35 cellular contexts compared by ENCODE assay signal in the genomic region with DNA sequence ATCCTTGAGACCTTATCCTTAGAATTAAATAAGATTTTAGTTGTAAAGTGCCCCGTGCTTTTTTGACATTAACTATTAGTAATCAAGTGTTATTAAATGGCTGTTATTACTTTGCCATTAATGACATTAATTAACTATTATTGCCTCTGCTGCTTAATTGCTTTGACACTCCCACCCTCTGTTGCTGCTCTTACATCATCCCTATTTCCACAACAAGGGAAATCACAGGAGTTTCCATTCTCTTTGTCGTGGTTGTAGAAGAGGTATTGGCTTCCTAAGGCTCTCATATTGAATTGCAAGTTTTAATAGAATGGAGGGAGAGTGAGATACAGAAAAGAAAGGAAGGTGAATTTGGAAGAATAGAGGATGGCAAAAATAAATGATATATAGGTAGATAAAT.
"Had no signal": no experiment of that assay in that cellular context is flagged by ENCODE, and none has a peak within 500 bp of the region (broad histone marks: within the 10 kb centered on the region; RNA-seq: fewer than 3 reads in every experiment).

No MANE protein-coding gene starts in this region.

- H3K27me3 ChIP-seq: ascending aorta, cardiac muscle cell, colonic mucosa, esophagus squamous epithelium, heart right ventricle, ovary, sigmoid colon, suprapubic skin, tibial artery had no signal

- H3K27ac Mint-ChIP-seq: activated CD4-positive, alpha-beta memory T cell treated with anti-CD3 and anti-CD28 coated beads, Interleukin-2, amount 10 ng/mL, durations not matched to agents 7 days and 5 days; activated CD4-positive, alpha-beta T cell treated with anti-CD3 and anti-CD28 coated beads, Interleukin-2, amount 10 ng/mL, durations not matched to agents 7 days and 5 days; activated naive CD4-positive, alpha-beta T cell treated with anti-CD3 and anti-CD28 coated beads, Interleukin-2, amount 10 ng/mL, durations not matched to agents 7 days and 5 days; activated naive CD8-positive, alpha-beta T cell treated with anti-CD3 and anti-CD28 coated beads, Interleukin-2, amount 10 ng/mL, durations not matched to agents 7 days and 5 days; activated T-cell treated with anti-CD3 and anti-CD28 coated beads, Interleukin-2, amount 50 U/mL, for 24 hours; brain; nephron progenitor cell; progenitor cell of endocrine pancreas; stimulated activated naive B cell treated with anti-CD40 and anti-IgM and Interleukin-4, amounts not matched to agents 10 μg/mL and 1 μg/mL and 100 μg/mL, for 72 hours had no signal

- FAIRE-seq: TTC549 had no signal

- H3K4me3 Mint-ChIP-seq: activated CD4-positive, alpha-beta memory T cell treated with anti-CD3 and anti-CD28 coated beads, Interleukin-2, amount 10 ng/mL, durations not matched to agents 7 days and 5 days; activated CD4-positive, alpha-beta T cell treated with anti-CD3 and anti-CD28 coated beads, Interleukin-2, amount 10 ng/mL, durations not matched to agents 7 days and 5 days; activated naive CD4-positive, alpha-beta T cell treated with anti-CD3 and anti-CD28 coated beads, Interleukin-2, amount 10 ng/mL, durations not matched to agents 7 days and 5 days; activated naive CD8-positive, alpha-beta T cell treated with anti-CD3 and anti-CD28 coated beads, Interleukin-2, amount 10 ng/mL, durations not matched to agents 7 days and 5 days; activated T-cell treated with anti-CD3 and anti-CD28 coated beads, Interleukin-2, amount 50 U/mL, for 24 hours; brain; nephron progenitor cell; stimulated activated naive B cell treated with anti-CD40 and anti-IgM and Interleukin-4, amounts not matched to agents 10 μg/mL and 1 μg/mL and 100 μg/mL, for 72 hours had no signal

- H3K27me3 Mint-ChIP-seq: activated CD4-positive, alpha-beta memory T cell treated with anti-CD3 and anti-CD28 coated beads, Interleukin-2, amount 10 ng/mL, durations not matched to agents 7 days and 5 days; activated CD4-positive, alpha-beta T cell treated with anti-CD3 and anti-CD28 coated beads, Interleukin-2, amount 10 ng/mL, durations not matched to agents 7 days and 5 days; activated naive CD4-positive, alpha-beta T cell treated with anti-CD3 and anti-CD28 coated beads, Interleukin-2, amount 10 ng/mL, durations not matched to agents 7 days and 5 days; activated naive CD8-positive, alpha-beta T cell treated with anti-CD3 and anti-CD28 coated beads, Interleukin-2, amount 10 ng/mL, durations not matched to agents 7 days and 5 days; activated T-cell treated with anti-CD3 and anti-CD28 coated beads, Interleukin-2, amount 50 U/mL, for 24 hours; progenitor cell of endocrine pancreas; stimulated activated naive B cell treated with anti-CD40 and anti-IgM and Interleukin-4, amounts not matched to agents 10 μg/mL and 1 μg/mL and 100 μg/mL, for 72 hours had no signal

- ATAC-seq: heart right ventricle; left cardiac atrium; left ventricle myocardium superior; stimulated activated naive B cell treated with anti-CD40 and anti-IgM and Interleukin-4, amounts not matched to agents 10 μg/mL and 1 μg/mL and 100 μg/mL, for 72 hours had no signal

- DNase-seq: activated CD4-positive, alpha-beta memory T cell treated with anti-CD3 and anti-CD28 coated beads, Interleukin-2, amount 10 ng/mL, durations not matched to agents 7 days and 5 days; activated CD4-positive, alpha-beta T cell treated with anti-CD3 and anti-CD28 coated beads, Interleukin-2, amount 10 ng/mL, durations not matched to agents 7 days and 5 days; activated CD4-positive, CD25-positive, alpha-beta regulatory T cell treated with anti-CD3 and anti-CD28 coated beads, Interleukin-2, amount 50 U/mL, for 72 hours; activated CD8-positive, alpha-beta memory T cell treated with anti-CD3 and anti-CD28 coated beads, Interleukin-2, amount 50 U/mL, for 48 hours; activated gamma-delta T cell; activated naive CD4-positive, alpha-beta T cell treated with anti-CD3 and anti-CD28 coated beads, Interleukin-2, amount 10 ng/mL, durations not matched to agents 7 days and 5 days; activated naive CD8-positive, alpha-beta T cell treated with anti-CD3 and anti-CD28 coated beads, Interleukin-2, amount 10 ng/mL, durations not matched to agents 7 days and 5 days; activated T-cell treated with anti-CD3 and anti-CD28 coated beads, Interleukin-2, amount 50 U/mL, for 24 hours; cerebellar nuclear complex; colonic mucosa; effector CD8-positive, alpha-beta T cell; esophagus squamous epithelium; foreskin melanocyte; heart right ventricle; left cardiac atrium; left ventricle myocardium superior; nephron progenitor cell; ovary; retina; sigmoid colon; small intestine; stimulated activated CD4-positive, alpha-beta T cell treated with anti-CD3 and anti-CD28 coated beads, Interleukin-1b, Interleukin-23, amount 100 ng/mL, for 48 hours; stimulated activated CD4-positive, alpha-beta T cell treated with anti-CD3 and anti-CD28 coated beads, Interleukin-4, amount 100 ng/mL, for 4 hours; stimulated activated CD8-positive, alpha-beta memory T cell treated with anti-CD3 and anti-CD28 coated beads, Interleukin-4, amount 100 ng/mL, for 48 hours; stimulated activated naive B cell treated with anti-CD40 and anti-IgM and Interleukin-4, amounts not matched to agents 10 μg/mL and 1 μg/mL and 100 μg/mL, for 72 hours; T-helper 9 cell; tibial artery; WERI-Rb-1 had no signal

- H3K27ac ChIP-seq: ascending aorta, cardiac muscle cell, colonic mucosa, epithelial cell of prostate, esophagus squamous epithelium, heart right ventricle, ovary, sigmoid colon, suprapubic skin, tibial artery, WERI-Rb-1 had no signal

- H3K36me3 ChIP-seq: ascending aorta, cardiac muscle cell, colonic mucosa, esophagus squamous epithelium, heart right ventricle, ovary, sigmoid colon, suprapubic skin, tibial artery, WERI-Rb-1 had no signal

- H3K36me3 Mint-ChIP-seq: activated naive CD4-positive, alpha-beta T cell treated with anti-CD3 and anti-CD28 coated beads, Interleukin-2, amount 10 ng/mL, durations not matched to agents 7 days and 5 days; activated naive CD8-positive, alpha-beta T cell treated with anti-CD3 and anti-CD28 coated beads, Interleukin-2, amount 10 ng/mL, durations not matched to agents 7 days and 5 days; brain; stimulated activated naive B cell treated with anti-CD40 and anti-IgM and Interleukin-4, amounts not matched to agents 10 μg/mL and 1 μg/mL and 100 μg/mL, for 72 hours had no signal

- H3K9me3 Mint-ChIP-seq: brain, nephron progenitor cell had no signal

- H3K4me1 Mint-ChIP-seq: activated CD4-positive, alpha-beta memory T cell treated with anti-CD3 and anti-CD28 coated beads, Interleukin-2, amount 10 ng/mL, durations not matched to agents 7 days and 5 days; activated CD4-positive, alpha-beta T cell treated with anti-CD3 and anti-CD28 coated beads, Interleukin-2, amount 10 ng/mL, durations not matched to agents 7 days and 5 days; activated naive CD4-positive, alpha-beta T cell treated with anti-CD3 and anti-CD28 coated beads, Interleukin-2, amount 10 ng/mL, durations not matched to agents 7 days and 5 days; activated naive CD8-positive, alpha-beta T cell treated with anti-CD3 and anti-CD28 coated beads, Interleukin-2, amount 10 ng/mL, durations not matched to agents 7 days and 5 days; nephron progenitor cell; stimulated activated naive B cell treated with anti-CD40 and anti-IgM and Interleukin-4, amounts not matched to agents 10 μg/mL and 1 μg/mL and 100 μg/mL, for 72 hours had no signal

- H3K9me3 ChIP-seq: ascending aorta, colonic mucosa, esophagus squamous epithelium, ovary, sigmoid colon, suprapubic skin, tibial artery had no signal

- H3K4me3 ChIP-seq: ascending aorta, cardiac muscle cell, colonic mucosa, esophagus squamous epithelium, heart right ventricle, ovary, sigmoid colon, suprapubic skin, tibial artery had no signal

- H3K4me1 ChIP-seq: ascending aorta, colonic mucosa, esophagus squamous epithelium, heart right ventricle, sigmoid colon, suprapubic skin, tibial artery had no signal
